23 cellular contexts compared by ENCODE assay signal in the genomic region with DNA sequence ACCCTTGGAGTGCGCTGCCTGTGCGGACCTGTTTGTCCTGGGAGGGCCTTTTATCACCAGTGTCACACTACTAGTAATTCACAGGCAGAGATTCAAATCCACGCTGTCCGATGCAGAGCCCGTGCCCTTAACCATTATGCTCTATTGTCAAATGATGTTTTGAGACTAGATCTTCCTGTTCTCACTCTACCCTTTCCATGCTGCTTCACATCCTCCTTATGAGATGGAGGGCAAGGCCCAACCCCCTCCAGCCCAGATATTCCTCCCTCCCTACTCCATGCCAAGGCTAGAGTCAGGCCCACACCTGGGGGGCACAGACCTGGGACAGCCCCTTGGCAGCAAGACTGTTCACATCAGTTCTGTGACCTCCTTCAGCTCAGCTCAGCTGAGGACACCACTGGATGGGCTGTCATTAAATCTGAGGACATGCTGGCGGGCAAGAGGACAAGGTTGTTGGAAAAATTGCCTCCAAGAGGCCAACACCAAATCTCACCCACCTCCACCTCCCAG.
"Had no signal": no experiment of that assay in that cellular context is flagged by ENCODE, and none has a peak within 500 bp of the region (broad histone marks: within the 10 kb centered on the region; RNA-seq: fewer than 3 reads in every experiment).

No MANE protein-coding gene starts in this region.

- H3K9me3 Mint-ChIP-seq: activated CD4-positive, alpha-beta memory T cell treated with anti-CD3 and anti-CD28 coated beads for 36 hours; activated T-cell treated with anti-CD3 and anti-CD28 coated beads, Interleukin-2, amount 50 U/mL, for 4 hours; activated T-helper 17 cell treated with anti-CD3 and anti-CD28 coated beads, Interleukin-2, amount 50 U/mL, for 72 hours; WTC11 had no signal

- H3K4me1 ChIP-seq: body of pancreas, esophagus squamous epithelium, gastroesophageal sphincter, heart right ventricle had no signal

- H3K27me3 Mint-ChIP-seq: activated naive CD8-positive, alpha-beta T cell had no signal

- H3K4me3 ChIP-seq: body of pancreas, esophagus squamous epithelium, gastroesophageal sphincter, heart right ventricle had no signal

- H3K27ac ChIP-seq: body of pancreas, epithelial cell of prostate, esophagus squamous epithelium, gastroesophageal sphincter, heart right ventricle had no signal

- H3K36me3 Mint-ChIP-seq: activated CD4-positive, alpha-beta memory T cell treated with anti-CD3 and anti-CD28 coated beads for 36 hours; activated naive CD8-positive, alpha-beta T cell; WTC11 had no signal

- H3K4me3 Mint-ChIP-seq: activated CD4-positive, alpha-beta memory T cell treated with anti-CD3 and anti-CD28 coated beads for 36 hours; activated CD8-positive, alpha-beta T cell treated with anti-CD3 and anti-CD28 coated beads, Interleukin-2, amount 10 ng/mL, durations not matched to agents 7 days and 5 days; activated naive CD8-positive, alpha-beta T cell; activated T-cell treated with anti-CD3 and anti-CD28 coated beads, Interleukin-2, amount 50 U/mL, for 4 hours; activated T-helper 17 cell treated with anti-CD3 and anti-CD28 coated beads, Interleukin-2, amount 50 U/mL, for 72 hours; WTC11 had no signal

- H3K9me3 ChIP-seq: body of pancreas, esophagus squamous epithelium, gastroesophageal sphincter, heart right ventricle had no signal

- DNase-seq: activated CD4-positive, alpha-beta memory T cell treated with anti-CD3 and anti-CD28 coated beads for 36 hours; activated CD4-positive, alpha-beta T cell treated with anti-CD3 and anti-CD28 coated beads for 48 hours; activated CD4-positive, alpha-beta T cell treated with anti-CD3 and anti-CD28 coated beads, Interleukin-2, amount 50 U/mL, for 1 hour; activated CD8-positive, alpha-beta T cell treated with anti-CD3 and anti-CD28 coated beads, Interleukin-2, amount 10 ng/mL, durations not matched to agents 7 days and 5 days; activated effector memory CD4-positive, alpha-beta T cell treated with Interleukin-2 at 50 U/mL for 16 hours; activated gamma-delta T cell treated with Interleukin-2 at 50 U/mL for 16 hours; activated naive CD4-positive, alpha-beta T cell treated with anti-CD3 and anti-CD28 coated beads, Interleukin-2, amount 50 U/mL, for 16 hours; activated naive CD4-positive, alpha-beta T cell treated with Interleukin-2 at 50 U/mL for 16 hours; activated T-cell treated with anti-CD3 and anti-CD28 coated beads, Interleukin-2, amount 50 U/mL, for 4 hours; amniotic stem cell; anterior cingulate cortex; body of pancreas; caudate nucleus; effector memory CD4-positive, alpha-beta T cell; esophagus squamous epithelium; foreskin melanocyte; heart right ventricle; T-helper 2 cell had no signal

- H3K27me3 ChIP-seq: body of pancreas had no signal

- H3K4me1 Mint-ChIP-seq: activated T-helper 17 cell treated with anti-CD3 and anti-CD28 coated beads, Interleukin-2, amount 50 U/mL, for 72 hours had no signal

- H3K27ac Mint-ChIP-seq: activated CD4-positive, alpha-beta memory T cell treated with anti-CD3 and anti-CD28 coated beads for 36 hours; activated CD8-positive, alpha-beta T cell treated with anti-CD3 and anti-CD28 coated beads, Interleukin-2, amount 10 ng/mL, durations not matched to agents 7 days and 5 days; activated naive CD8-positive, alpha-beta T cell; activated T-helper 17 cell treated with anti-CD3 and anti-CD28 coated beads, Interleukin-2, amount 50 U/mL, for 72 hours; WTC11 had no signal

- H3K36me3 ChIP-seq: esophagus squamous epithelium, gastroesophageal sphincter had no signal
